Comparison of ENCODE assay signal across 7 cellular contexts in genomic region chr5:142357469-142358090, GRCh38. TPM values are rescaled to one million over a fixed set of nuclear protein-coding genes. Genes with fewer than 3 reads are reported as not detected.
A peak's percentile ranks its signal among the peaks of the same experiment; 100 is the strongest.
DNase-seq lines count a peak whose midpoint lies in the region; ATAC-seq and TF ChIP-seq lines count a peak whose summit lies in the region.

No MANE protein-coding gene starts in this region.

- CTCF ChIA-PET in HEK293T (lab: Yijun Ruan, JAX): interaction anchor here (0.7 kb wide), 1 partner anchor 228 kb away, joined by 4 read pairs; no protein-coding TSS in a partner anchor

- H3K4me1 ChIP-seq in iPS DF 6.9 (ENCODE audit: control insufficient read depth, insufficient read depth, low read length): 0 out of 2 replicates have a peak, but pooled peaks cover 4% of the 10 kb centered on the region

- POLR2A ChIA-PET in HEK293T (lab: Yijun Ruan, JAX): interaction anchor here (1.0 kb wide), 1 partner anchor 67 kb away, joined by 3 read pairs; no protein-coding TSS in a partner anchor

- H3K27ac Mint-ChIP-seq in HFFc6: peak overlapping the region; percentile 99
- peak overlapping the region; percentile 76 for H3K27ac Mint-ChIP-seq in activated T-helper 2 cell treated with anti-CD3 and anti-CD28 coated beads, Interferon-gamma antibody, Interleukin-2, Interleukin-4, amounts not matched to agents 10 μg/mL and 5 μg/mL and 100 μg/mL, durations not matched to agents 14 hours and 24 hours and 36 hours
- peak overlapping the region; percentile 95 for H3K27ac Mint-ChIP-seq in stimulated activated effector memory CD8-positive, alpha-beta T cell treated with anti-CD3 and anti-CD28 coated beads, Interleukin-12 subunit alpha, Interleukin-12 subunit beta, amount 100 ng/mL, for 72 hours

- H3K27me3 ChIP-seq in iPS DF 6.9 (ENCODE audit: control insufficient read depth, insufficient read depth, low read length): no peaks in the 10 kb centered on the region

- intact Hi-C loops in activated T-helper 2 cell treated with anti-CD3 and anti-CD28 coated beads, Interferon-gamma antibody, Interleukin-2, Interleukin-4, amounts not matched to agents 10 μg/mL and 5 μg/mL and 100 μg/mL, durations not matched to agents 14 hours and 24 hours and 36 hours (cut with micrococcal nuclease): loop anchor here (1.0 to 10.0 kb wide), 3 partner anchors 33 to 263 kb away; no protein-coding TSS in a partner anchor

- peak overlapping the region; percentile 0 for H3K27ac ChIP-seq in iPS DF 6.9 (ENCODE audit: low read length)

- WGBS in iPS DF 6.9 (ENCODE audit: insufficient coverage, insufficient read length): no CpG with 5 or more reads among the region's 14 CpGs

- no peak for TF ChIP-seq CTCF in HFFc6 (IDR thresholded peaks at IDR 0.05)

- peak; percentile 4 for DNase-seq in HFFc6
- no peak for DNase-seq in activated T-helper 2 cell treated with anti-CD3 and anti-CD28 coated beads, Interferon-gamma antibody, Interleukin-2, Interleukin-4, amounts not matched to agents 10 μg/mL and 5 μg/mL and 100 μg/mL, durations not matched to agents 14 hours and 24 hours and 36 hours (ENCODE audit: low spot score)
- no peak for DNase-seq in iPS DF 6.9 (ENCODE audit: low read depth, low spot score)
- DNase-seq in stimulated activated effector memory CD8-positive, alpha-beta T cell treated with anti-CD3 and anti-CD28 coated beads, Interleukin-12 subunit alpha, Interleukin-12 subunit beta, amount 100 ng/mL, for 72 hours (ENCODE audit: low spot score in 2 of 2): no peak
- DNase-seq in HEK293T (ENCODE audit: extremely low spot score): no peak
- no peak for DNase-seq in islet precursor cell

- no peaks in the 10 kb centered on the region for H3K36me3 ChIP-seq in iPS DF 6.9 (ENCODE audit: control insufficient read depth, insufficient read depth, low read length)

- H3K4me1 Mint-ChIP-seq in HFFc6 (ENCODE audit: low read depth): peaks cover 64% of the 10 kb centered on the region
- peaks cover 34% of the 10 kb centered on the region for H3K4me1 Mint-ChIP-seq in activated T-helper 2 cell treated with anti-CD3 and anti-CD28 coated beads, Interferon-gamma antibody, Interleukin-2, Interleukin-4, amounts not matched to agents 10 μg/mL and 5 μg/mL and 100 μg/mL, durations not matched to agents 14 hours and 24 hours and 36 hours (ENCODE audit: low read depth)
- H3K4me1 Mint-ChIP-seq in stimulated activated effector memory CD8-positive, alpha-beta T cell treated with anti-CD3 and anti-CD28 coated beads, Interleukin-12 subunit alpha, Interleukin-12 subunit beta, amount 100 ng/mL, for 72 hours: peaks cover 39% of the 10 kb centered on the region

- peak overlapping the region; percentile 89 for H3K4me3 Mint-ChIP-seq in HFFc6
- H3K4me3 Mint-ChIP-seq in activated T-helper 2 cell treated with anti-CD3 and anti-CD28 coated beads, Interferon-gamma antibody, Interleukin-2, Interleukin-4, amounts not matched to agents 10 μg/mL and 5 μg/mL and 100 μg/mL, durations not matched to agents 14 hours and 24 hours and 36 hours (ENCODE audit: low read depth): peak overlapping the region; percentile 72
- peak overlapping the region; percentile 69 for H3K4me3 Mint-ChIP-seq in stimulated activated effector memory CD8-positive, alpha-beta T cell treated with anti-CD3 and anti-CD28 coated beads, Interleukin-12 subunit alpha, Interleukin-12 subunit beta, amount 100 ng/mL, for 72 hours

- ATAC-seq in stimulated activated effector memory CD8-positive, alpha-beta T cell treated with anti-CD3 and anti-CD28 coated beads, Interleukin-12 subunit alpha, Interleukin-12 subunit beta, amount 100 ng/mL, for 72 hours: no peak
- no peak for ATAC-seq in GM21576 (IDR thresholded peaks at IDR 0.05; ENCODE audit: unreplicated experiment)

- no peaks in the 10 kb centered on the region; the same call in 1 of the 2 replicates for H3K27me3 Mint-ChIP-seq in HFFc6 (ENCODE audit: insufficient read depth)
- H3K27me3 Mint-ChIP-seq in activated T-helper 2 cell treated with anti-CD3 and anti-CD28 coated beads, Interferon-gamma antibody, Interleukin-2, Interleukin-4, amounts not matched to agents 10 μg/mL and 5 μg/mL and 100 μg/mL, durations not matched to agents 14 hours and 24 hours and 36 hours (ENCODE audit: low read depth): peaks cover 9% of the 10 kb centered on the region

- peak overlapping the region; percentile 49; the same call in 1 of the 2 replicates for H3K4me3 ChIP-seq in iPS DF 6.9 (ENCODE audit: low read length)

- H3K9me3 Mint-ChIP-seq in HFFc6: no peaks in the 10 kb centered on the region
- no peaks in the 10 kb centered on the region for H3K9me3 Mint-ChIP-seq in activated T-helper 2 cell treated with anti-CD3 and anti-CD28 coated beads, Interferon-gamma antibody, Interleukin-2, Interleukin-4, amounts not matched to agents 10 μg/mL and 5 μg/mL and 100 μg/mL, durations not matched to agents 14 hours and 24 hours and 36 hours
- no peaks in the 10 kb centered on the region for H3K9me3 Mint-ChIP-seq in stimulated activated effector memory CD8-positive, alpha-beta T cell treated with anti-CD3 and anti-CD28 coated beads, Interleukin-12 subunit alpha, Interleukin-12 subunit beta, amount 100 ng/mL, for 72 hours

- H3K9me3 ChIP-seq in iPS DF 6.9 (ENCODE audit: control insufficient read depth, insufficient read depth, low read length): no peaks in the 10 kb centered on the region

- peaks cover 5% of the 10 kb centered on the region; the same call in 1 of the 2 replicates for H3K36me3 Mint-ChIP-seq in HFFc6 (ENCODE audit: low read depth)
- no peaks in the 10 kb centered on the region for H3K36me3 Mint-ChIP-seq in activated T-helper 2 cell treated with anti-CD3 and anti-CD28 coated beads, Interferon-gamma antibody, Interleukin-2, Interleukin-4, amounts not matched to agents 10 μg/mL and 5 μg/mL and 100 μg/mL, durations not matched to agents 14 hours and 24 hours and 36 hours (ENCODE audit: low read depth)
- peaks cover 17% of the 10 kb centered on the region for H3K36me3 Mint-ChIP-seq in stimulated activated effector memory CD8-positive, alpha-beta T cell treated with anti-CD3 and anti-CD28 coated beads, Interleukin-12 subunit alpha, Interleukin-12 subunit beta, amount 100 ng/mL, for 72 hours

TF ChIP-seq in HEK293T, 16 proteins besides CTCF, POLR2A, EP300 and RAD21:
- no peak for TF ChIP-seq SUZ12 (IDR thresholded peaks at IDR 0.05)
- no peak for TF ChIP-seq FOXK2 (IDR thresholded peaks at IDR 0.05)
- no peak for TF ChIP-seq ELF4 (IDR thresholded peaks at IDR 0.05)
- no peak for TF ChIP-seq NFRKB (IDR thresholded peaks at IDR 0.05)
- no peak for TF ChIP-seq FOXA1 (IDR thresholded peaks at IDR 0.05)
- no peak for TF ChIP-seq TARDBP (IDR thresholded peaks at IDR 0.05)
- TF ChIP-seq ARNT (IDR thresholded peaks at IDR 0.05): no peak
- TF ChIP-seq CTBP1 (IDR thresholded peaks at IDR 0.05; ENCODE audit: borderline replicate concordance): no peak
- no peak for TF ChIP-seq FOXM1 (IDR thresholded peaks at IDR 0.05; ENCODE audit: borderline replicate concordance)
- no peak for TF ChIP-seq BHLHE40 (IDR thresholded peaks at IDR 0.05; ENCODE audit: borderline replicate concordance)
- no peak for TF ChIP-seq L3MBTL2 (conservative IDR thresholded peaks at IDR 0.05)
- no peak for TF ChIP-seq HDGF (IDR thresholded peaks at IDR 0.05; ENCODE audit: borderline replicate concordance)
- TF ChIP-seq LEF1 (IDR thresholded peaks at IDR 0.05; ENCODE audit: borderline replicate concordance): no peak
- TF ChIP-seq ZNF384 (IDR thresholded peaks at IDR 0.05): no peak
- no peak for TF ChIP-seq SP1 (IDR thresholded peaks at IDR 0.05)
- TF ChIP-seq PKNOX1 (IDR thresholded peaks at IDR 0.05): no peak

RNA-seq across cellular contexts. Expression of gene SPRY4, which starts 32.8 kb away (rescaled TPM):
- 10 to 100 TPM; 26.1 to 28.9 (median 27.8) TPM for total RNA-seq in HFFc6 (2021; fragmentation: NEBNext Ultra II Directional; extraction: Animal tissue kit (Norgen Biotek cat#: 25700))
- total RNA-seq in activated T-helper 2 cell treated with anti-CD3 and anti-CD28 coated beads, Interferon-gamma antibody, Interleukin-2, Interleukin-4, amounts not matched to agents 10 μg/mL and 5 μg/mL and 100 μg/mL, durations not matched to agents 14 hours and 24 hours and 36 hours: 0.64 TPM in 2 replicates

Comparison
In these comparisons a context has a peak if more than half of its experiments do, and no peak if none do; other contexts are left out.
1. RNA of gene SPRY4, which starts 32.8 kb away (total RNA-seq): 26.1 to 28.9 TPM in HFFc6; 0.64 TPM in activated T-helper 2 cell treated with anti-CD3 and anti-CD28 coated beads, Interferon-gamma antibody, Interleukin-2, Interleukin-4, amounts not matched to agents 10 μg/mL and 5 μg/mL and 100 μg/mL, durations not matched to agents 14 hours and 24 hours and 36 hours; every median in the first group is over 10 times any median in the second.
2. Peak in every context shown above with its lines, with median percentiles within 50 percentile points of each other: H3K27ac Mint-ChIP-seq and H3K4me3 Mint-ChIP-seq.